In the genomic region with DNA sequence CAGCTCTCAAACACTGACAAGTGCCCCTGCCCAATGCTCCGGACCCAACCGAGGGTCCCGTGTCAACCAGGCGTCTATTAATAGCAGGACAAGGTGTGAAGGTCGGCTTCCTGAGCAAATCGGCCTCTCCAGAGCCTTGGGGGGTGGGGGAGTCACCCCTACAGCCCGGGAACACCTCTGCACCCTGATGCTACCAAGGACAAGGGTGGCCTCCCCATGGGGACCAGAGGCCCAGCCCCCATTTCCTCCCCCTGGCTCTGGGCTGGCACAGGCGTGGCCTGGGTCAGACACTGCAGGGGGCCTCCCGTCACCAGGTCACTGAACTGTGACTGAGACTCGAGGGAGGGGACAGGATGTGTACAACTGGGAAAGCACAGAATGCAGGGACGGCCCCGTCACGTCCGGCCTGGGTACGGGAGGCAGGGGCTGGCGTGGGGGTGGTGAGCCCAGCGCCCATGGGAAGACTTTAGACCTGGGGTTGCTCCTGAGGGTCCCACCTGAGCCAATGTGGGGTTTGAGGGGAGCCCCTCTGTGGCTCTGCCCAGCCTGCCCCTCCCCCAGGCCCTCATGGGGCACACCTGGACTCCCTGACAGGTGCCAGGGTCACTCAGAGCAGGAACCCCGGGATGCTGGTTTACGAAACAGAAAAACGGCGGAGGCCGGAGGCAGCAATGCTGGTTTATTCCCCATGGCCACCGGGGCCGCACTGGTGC, we compare ENCODE assay signal across 1 cellular context.
TF ChIP-seq lines count a peak whose summit lies in the region.

No MANE protein-coding gene starts in this region.

TF ChIP-seq in HepG2, 621 proteins besides CTCF, POLR2A, EP300 and RAD21 (continued from another document and continues in another):
- peak; percentile 99 for TF ChIP-seq ETV5 (CRISPR knock-in tag; IDR thresholded peaks at IDR 0.05; ENCODE audit: borderline replicate concordance)
- peak; percentile 44; the same call in 1 of the 2 replicates for TF ChIP-seq ZNF431 (CRISPR knock-in tag; IDR thresholded peaks at IDR 0.05; ENCODE audit: borderline replicate concordance, low read depth)
- peak; percentile 69 for TF ChIP-seq ZNF143 (CRISPR knock-in tag; IDR thresholded peaks at IDR 0.05)
- TF ChIP-seq FOXO1 (CRISPR knock-in tag; IDR thresholded peaks at IDR 0.05) = peak; percentile 91
- peak; percentile 32; the same call in 1 of the 2 replicates for TF ChIP-seq KLF6 (CRISPR knock-in tag; IDR thresholded peaks at IDR 0.05)
- TF ChIP-seq, protein P1, sequence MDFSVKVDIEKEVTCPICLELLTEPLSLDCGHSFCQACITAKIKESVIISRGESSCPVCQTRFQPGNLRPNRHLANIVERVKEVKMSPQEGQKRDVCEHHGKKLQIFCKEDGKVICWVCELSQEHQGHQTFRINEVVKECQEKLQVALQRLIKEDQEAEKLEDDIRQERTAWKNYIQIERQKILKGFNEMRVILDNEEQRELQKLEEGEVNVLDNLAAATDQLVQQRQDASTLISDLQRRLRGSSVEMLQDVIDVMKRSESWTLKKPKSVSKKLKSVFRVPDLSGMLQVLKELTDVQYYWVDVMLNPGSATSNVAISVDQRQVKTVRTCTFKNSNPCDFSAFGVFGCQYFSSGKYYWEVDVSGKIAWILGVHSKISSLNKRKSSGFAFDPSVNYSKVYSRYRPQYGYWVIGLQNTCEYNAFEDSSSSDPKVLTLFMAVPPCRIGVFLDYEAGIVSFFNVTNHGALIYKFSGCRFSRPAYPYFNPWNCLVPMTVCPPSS (IDR thresholded peaks at IDR 0.05) = no peak
- peak; percentile 68; the same call in 1 of the 2 replicates for TF ChIP-seq ZFP90 (CRISPR knock-in tag; IDR thresholded peaks at IDR 0.05; ENCODE audit: borderline replicate concordance)
- TF ChIP-seq, protein P2, sequence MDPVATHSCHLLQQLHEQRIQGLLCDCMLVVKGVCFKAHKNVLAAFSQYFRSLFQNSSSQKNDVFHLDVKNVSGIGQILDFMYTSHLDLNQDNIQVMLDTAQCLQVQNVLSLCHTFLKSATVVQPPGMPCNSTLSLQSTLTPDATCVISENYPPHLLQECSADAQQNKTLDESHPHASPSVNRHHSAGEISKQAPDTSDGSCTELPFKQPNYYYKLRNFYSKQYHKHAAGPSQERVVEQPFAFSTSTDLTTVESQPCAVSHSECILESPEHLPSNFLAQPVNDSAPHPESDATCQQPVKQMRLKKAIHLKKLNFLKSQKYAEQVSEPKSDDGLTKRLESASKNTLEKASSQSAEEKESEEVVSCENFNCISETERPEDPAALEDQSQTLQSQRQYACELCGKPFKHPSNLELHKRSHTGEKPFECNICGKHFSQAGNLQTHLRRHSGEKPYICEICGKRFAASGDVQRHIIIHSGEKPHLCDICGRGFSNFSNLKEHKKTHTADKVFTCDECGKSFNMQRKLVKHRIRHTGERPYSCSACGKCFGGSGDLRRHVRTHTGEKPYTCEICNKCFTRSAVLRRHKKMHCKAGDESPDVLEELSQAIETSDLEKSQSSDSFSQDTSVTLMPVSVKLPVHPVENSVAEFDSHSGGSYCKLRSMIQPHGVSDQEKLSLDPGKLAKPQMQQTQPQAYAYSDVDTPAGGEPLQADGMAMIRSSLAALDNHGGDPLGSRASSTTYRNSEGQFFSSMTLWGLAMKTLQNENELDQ (CRISPR knock-in tag; IDR thresholded peaks at IDR 0.05; ENCODE audit: borderline replicate concordance) = no peak
- peak; percentile 98 for TF ChIP-seq ZBTB7A (CRISPR knock-in tag; IDR thresholded peaks at IDR 0.05)
- TF ChIP-seq THRA (CRISPR knock-in tag; IDR thresholded peaks at IDR 0.05; ENCODE audit: borderline replicate concordance) = peak; percentile 89
- TF ChIP-seq, protein P3, sequence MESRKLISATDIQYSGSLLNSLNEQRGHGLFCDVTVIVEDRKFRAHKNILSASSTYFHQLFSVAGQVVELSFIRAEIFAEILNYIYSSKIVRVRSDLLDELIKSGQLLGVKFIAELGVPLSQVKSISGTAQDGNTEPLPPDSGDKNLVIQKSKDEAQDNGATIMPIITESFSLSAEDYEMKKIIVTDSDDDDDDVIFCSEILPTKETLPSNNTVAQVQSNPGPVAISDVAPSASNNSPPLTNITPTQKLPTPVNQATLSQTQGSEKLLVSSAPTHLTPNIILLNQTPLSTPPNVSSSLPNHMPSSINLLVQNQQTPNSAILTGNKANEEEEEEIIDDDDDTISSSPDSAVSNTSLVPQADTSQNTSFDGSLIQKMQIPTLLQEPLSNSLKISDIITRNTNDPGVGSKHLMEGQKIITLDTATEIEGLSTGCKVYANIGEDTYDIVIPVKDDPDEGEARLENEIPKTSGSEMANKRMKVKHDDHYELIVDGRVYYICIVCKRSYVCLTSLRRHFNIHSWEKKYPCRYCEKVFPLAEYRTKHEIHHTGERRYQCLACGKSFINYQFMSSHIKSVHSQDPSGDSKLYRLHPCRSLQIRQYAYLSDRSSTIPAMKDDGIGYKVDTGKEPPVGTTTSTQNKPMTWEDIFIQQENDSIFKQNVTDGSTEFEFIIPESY (CRISPR knock-in tag; IDR thresholded peaks at IDR 0.05) = peak; percentile 71; the same call in 1 of the 2 replicates
- peak; percentile 97 for TF ChIP-seq ZNF335 (CRISPR knock-in tag; IDR thresholded peaks at IDR 0.05)
- TF ChIP-seq, protein P4, sequence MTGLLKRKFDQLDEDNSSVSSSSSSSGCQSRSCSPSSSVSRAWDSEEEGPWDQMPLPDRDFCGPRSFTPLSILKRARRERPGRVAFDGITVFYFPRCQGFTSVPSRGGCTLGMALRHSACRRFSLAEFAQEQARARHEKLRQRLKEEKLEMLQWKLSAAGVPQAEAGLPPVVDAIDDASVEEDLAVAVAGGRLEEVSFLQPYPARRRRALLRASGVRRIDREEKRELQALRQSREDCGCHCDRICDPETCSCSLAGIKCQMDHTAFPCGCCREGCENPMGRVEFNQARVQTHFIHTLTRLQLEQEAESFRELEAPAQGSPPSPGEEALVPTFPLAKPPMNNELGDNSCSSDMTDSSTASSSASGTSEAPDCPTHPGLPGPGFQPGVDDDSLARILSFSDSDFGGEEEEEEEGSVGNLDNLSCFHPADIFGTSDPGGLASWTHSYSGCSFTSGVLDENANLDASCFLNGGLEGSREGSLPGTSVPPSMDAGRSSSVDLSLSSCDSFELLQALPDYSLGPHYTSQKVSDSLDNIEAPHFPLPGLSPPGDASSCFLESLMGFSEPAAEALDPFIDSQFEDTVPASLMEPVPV (CRISPR knock-in tag; IDR thresholded peaks at IDR 0.05) = peak; percentile 27; the same call in 1 of the 2 replicates
- TF ChIP-seq, protein P5, sequence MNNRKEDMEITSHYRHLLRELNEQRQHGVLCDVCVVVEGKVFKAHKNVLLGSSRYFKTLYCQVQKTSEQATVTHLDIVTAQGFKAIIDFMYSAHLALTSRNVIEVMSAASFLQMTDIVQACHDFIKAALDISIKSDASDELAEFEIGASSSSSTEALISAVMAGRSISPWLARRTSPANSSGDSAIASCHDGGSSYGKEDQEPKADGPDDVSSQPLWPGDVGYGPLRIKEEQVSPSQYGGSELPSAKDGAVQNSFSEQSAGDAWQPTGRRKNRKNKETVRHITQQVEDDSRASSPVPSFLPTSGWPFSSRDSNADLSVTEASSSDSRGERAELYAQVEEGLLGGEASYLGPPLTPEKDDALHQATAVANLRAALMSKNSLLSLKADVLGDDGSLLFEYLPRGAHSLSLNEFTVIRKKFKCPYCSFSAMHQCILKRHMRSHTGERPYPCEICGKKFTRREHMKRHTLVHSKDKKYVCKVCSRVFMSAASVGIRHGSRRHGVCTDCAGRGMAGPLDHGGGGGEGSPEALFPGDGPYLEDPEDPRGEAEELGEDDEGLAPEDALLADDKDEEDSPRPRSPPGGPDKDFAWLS (CRISPR knock-in tag; IDR thresholded peaks at IDR 0.05; ENCODE audit: borderline replicate concordance) = peak; percentile 78; the same call in 1 of the 2 replicates
- TF ChIP-seq ZUFSP (CRISPR knock-in tag; IDR thresholded peaks at IDR 0.05; ENCODE audit: borderline replicate concordance) = no peak
- peak; percentile 49; the same call in 1 of the 2 replicates for TF ChIP-seq EED (CRISPR knock-in tag; IDR thresholded peaks at IDR 0.05)
- TF ChIP-seq ISL2 (CRISPR knock-in tag; IDR thresholded peaks at IDR 0.05) = peak; percentile 43; the same call in 1 of the 2 replicates
- peak; percentile 72; the same call in 1 of the 2 replicates for TF ChIP-seq TBX3 (IDR thresholded peaks at IDR 0.05; ENCODE audit: borderline replicate concordance)
- TF ChIP-seq UBTF (CRISPR knock-in tag; IDR thresholded peaks at IDR 0.05) = peak; percentile 73
- TF ChIP-seq, protein P6, sequence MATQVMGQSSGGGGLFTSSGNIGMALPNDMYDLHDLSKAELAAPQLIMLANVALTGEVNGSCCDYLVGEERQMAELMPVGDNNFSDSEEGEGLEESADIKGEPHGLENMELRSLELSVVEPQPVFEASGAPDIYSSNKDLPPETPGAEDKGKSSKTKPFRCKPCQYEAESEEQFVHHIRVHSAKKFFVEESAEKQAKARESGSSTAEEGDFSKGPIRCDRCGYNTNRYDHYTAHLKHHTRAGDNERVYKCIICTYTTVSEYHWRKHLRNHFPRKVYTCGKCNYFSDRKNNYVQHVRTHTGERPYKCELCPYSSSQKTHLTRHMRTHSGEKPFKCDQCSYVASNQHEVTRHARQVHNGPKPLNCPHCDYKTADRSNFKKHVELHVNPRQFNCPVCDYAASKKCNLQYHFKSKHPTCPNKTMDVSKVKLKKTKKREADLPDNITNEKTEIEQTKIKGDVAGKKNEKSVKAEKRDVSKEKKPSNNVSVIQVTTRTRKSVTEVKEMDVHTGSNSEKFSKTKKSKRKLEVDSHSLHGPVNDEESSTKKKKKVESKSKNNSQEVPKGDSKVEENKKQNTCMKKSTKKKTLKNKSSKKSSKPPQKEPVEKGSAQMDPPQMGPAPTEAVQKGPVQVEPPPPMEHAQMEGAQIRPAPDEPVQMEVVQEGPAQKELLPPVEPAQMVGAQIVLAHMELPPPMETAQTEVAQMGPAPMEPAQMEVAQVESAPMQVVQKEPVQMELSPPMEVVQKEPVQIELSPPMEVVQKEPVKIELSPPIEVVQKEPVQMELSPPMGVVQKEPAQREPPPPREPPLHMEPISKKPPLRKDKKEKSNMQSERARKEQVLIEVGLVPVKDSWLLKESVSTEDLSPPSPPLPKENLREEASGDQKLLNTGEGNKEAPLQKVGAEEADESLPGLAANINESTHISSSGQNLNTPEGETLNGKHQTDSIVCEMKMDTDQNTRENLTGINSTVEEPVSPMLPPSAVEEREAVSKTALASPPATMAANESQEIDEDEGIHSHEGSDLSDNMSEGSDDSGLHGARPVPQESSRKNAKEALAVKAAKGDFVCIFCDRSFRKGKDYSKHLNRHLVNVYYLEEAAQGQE (IDR thresholded peaks at IDR 0.05; ENCODE audit: borderline replicate concordance in 1 of 2, low read depth in 1 of 2, low read length in 2 of 2) = peak in 1 of 2 experiments; percentile 38; a peak in 1 of 4 replicates
- no peak for TF ChIP-seq ZNF782 (CRISPR knock-in tag; IDR thresholded peaks at IDR 0.05; ENCODE audit: borderline replicate concordance)
- peak; percentile 94 for TF ChIP-seq GABPB1 (CRISPR knock-in tag; IDR thresholded peaks at IDR 0.05)
- TF ChIP-seq RNF2 (conservative IDR thresholded peaks at IDR 0.05; ENCODE audit: low read depth) = 0 out of 2 replicates have a peak, but pooled peaks have one; percentile 29
- no peak for TF ChIP-seq ZNF446 (CRISPR knock-in tag; IDR thresholded peaks at IDR 0.05)
- peak; percentile 26; the same call in 1 of the 2 replicates for TF ChIP-seq ARNT2 (CRISPR knock-in tag; IDR thresholded peaks at IDR 0.05; ENCODE audit: low read depth)
- TF ChIP-seq SATB2 (CRISPR knock-in tag; IDR thresholded peaks at IDR 0.05) = no peak
